33 cellular contexts compared by ENCODE assay signal in genomic region chr11:19263333-19263732, GRCh38.
"Had no signal": no experiment of that assay in that cellular context is flagged by ENCODE, and none has a peak within 500 bp of the region (broad histone marks: within the 10 kb centered on the region; RNA-seq: fewer than 3 reads in every experiment).

No MANE protein-coding gene starts in this region.

- DNase-seq: activated CD4-positive, alpha-beta memory T cell treated with anti-CD3 and anti-CD28 coated beads for 36 hours; activated CD4-positive, alpha-beta T cell treated with anti-CD3 and anti-CD28 coated beads for 36 hours; activated CD4-positive, alpha-beta T cell treated with anti-CD3 and anti-CD28 coated beads, Interleukin-2, amount 10 ng/mL, durations not matched to agents 24 days and 14 days; activated CD4-positive, CD25-positive, alpha-beta regulatory T cell; activated CD4-positive, CD25-positive, alpha-beta regulatory T cell treated with anti-CD3 and anti-CD28 coated beads, Interleukin-2, amount 50 U/mL, for 72 hours; activated CD8-positive, alpha-beta memory T cell treated with anti-CD3 and anti-CD28 coated beads, Interleukin-2, amount 10 ng/mL, durations not matched to agents 7 days and 5 days; activated CD8-positive, alpha-beta memory T cell treated with anti-CD3 and anti-CD28 coated beads, Interleukin-2, amount 50 U/mL, for 4 hours; activated CD8-positive, alpha-beta T cell treated with anti-CD3 and anti-CD28 coated beads, Interleukin-2, amount 10 ng/mL, durations not matched to agents 7 days and 5 days; activated effector memory CD4-positive, alpha-beta T cell treated with anti-CD3 and anti-CD28 coated beads, Interleukin-2, amount 50 U/mL, for 16 hours; activated naive CD4-positive, alpha-beta T cell treated with anti-CD3 and anti-CD28 coated beads for 36 hours; activated naive CD8-positive, alpha-beta T cell treated with anti-CD3 and anti-CD28 coated beads for 36 hours; activated naive CD8-positive, alpha-beta T cell treated with anti-CD3 and anti-CD28 coated beads, Interleukin-2, amount 50 U/mL, for 24 hours; activated T-cell treated with anti-CD3 and anti-CD28 coated beads, Interleukin-2, amount 50 U/mL, for 1 hour; activated T-cell treated with anti-CD3 and anti-CD28 coated beads, Interleukin-2, amount 50 U/mL, for 48 hours; adrenal gland; amygdala; aorta; central memory CD4-positive, alpha-beta T cell; cerebellar nuclear complex; colonic mucosa; effector CD8-positive, alpha-beta T cell; esophagus squamous epithelium; foreskin fibroblast; gastrocnemius medialis; glutamatergic neuron; heart left ventricle; T-helper 1 cell; T-helper 2 cell had no signal

- FAIRE-seq: endometrium, endothelial cell of umbilical vein had no signal

- ATAC-seq: activated CD4-positive, alpha-beta T cell treated with anti-CD3 and anti-CD28 coated beads for 36 hours; activated CD8-positive, alpha-beta memory T cell treated with anti-CD3 and anti-CD28 coated beads, Interleukin-2, amount 10 ng/mL, durations not matched to agents 7 days and 5 days; activated CD8-positive, alpha-beta T cell treated with anti-CD3 and anti-CD28 coated beads, Interleukin-2, amount 10 ng/mL, durations not matched to agents 7 days and 5 days; activated naive CD8-positive, alpha-beta T cell treated with anti-CD3 and anti-CD28 coated beads, Interleukin-2, amount 50 U/mL, for 24 hours; gastrocnemius medialis; heart left ventricle had no signal

- H3K27ac ChIP-seq: adrenal gland, breast epithelium, cardiac muscle cell, colonic mucosa, epithelial cell of prostate, esophagus squamous epithelium, gastrocnemius medialis, heart left ventricle had no signal

- H3K27me3 ChIP-seq: adrenal gland, breast epithelium, cardiac muscle cell, colonic mucosa, gastrocnemius medialis, heart left ventricle had no signal

- H3K36me3 ChIP-seq: adrenal gland, breast epithelium, cardiac muscle cell, colonic mucosa, esophagus squamous epithelium, gastrocnemius medialis, heart left ventricle had no signal

- H3K9me3 ChIP-seq: adrenal gland, breast epithelium, colonic mucosa, esophagus squamous epithelium, gastrocnemius medialis, heart left ventricle had no signal

- H3K4me1 ChIP-seq: breast epithelium, colonic mucosa, esophagus squamous epithelium, gastrocnemius medialis had no signal

- H3K4me3 ChIP-seq: adrenal gland, breast epithelium, cardiac muscle cell, colonic mucosa, esophagus squamous epithelium, gastrocnemius medialis, heart left ventricle had no signal
